ENCODE assay signal across 8 cellular contexts in genomic region chr22:17501679-17502285, GRCh38.
DNase-seq lines count a peak whose midpoint lies in the region; ATAC-seq and TF ChIP-seq lines count a peak whose summit lies in the region.

No MANE protein-coding gene starts in this region.

- ATAC-seq in HG02840 (IDR thresholded peaks at IDR 0.05; ENCODE audit: low FRiP score, unreplicated experiment) = no peak

- H3K4me1 Mint-ChIP-seq in CD4-positive, alpha-beta memory T cell = peaks cover 0 to 2% (median 0%) of the 10 kb centered on the region in 4 donors
- no peaks in the 10 kb centered on the region for H3K4me1 Mint-ChIP-seq in T-helper 2 cell treated with Interferon-gamma antibody and Interleukin-4, amounts not matched to agents 5 μg/mL and 100 μg/mL, for 36 hours (ENCODE audit: low read depth)
- peaks cover 5% of the 10 kb centered on the region for H3K4me1 Mint-ChIP-seq in neural crest cell

- intact Hi-C loops in CD4-positive, alpha-beta memory T cell (cut with micrococcal nuclease) = loop anchor here (1.0 to 5.0 kb wide), 4 partner anchors 296 to 426 kb away; partner anchors contain the start of gene HDHD5

- H3K4me3 Mint-ChIP-seq in CD4-positive, alpha-beta memory T cell = no peak overlapping the region
- H3K4me3 Mint-ChIP-seq in T-helper 2 cell treated with Interferon-gamma antibody and Interleukin-4, amounts not matched to agents 5 μg/mL and 100 μg/mL, for 36 hours = no peak overlapping the region
- H3K4me3 Mint-ChIP-seq in neural crest cell = no peak overlapping the region

- CTCF ChIA-PET in CD4-positive, alpha-beta memory T cell (lab: Charles Lee; ENCODE audit: partially characterized antibody) = interaction anchor here (0.7 to 5.1 kb wide), 32 partner anchors 9 to 588 kb away, joined by 3 to 132 read pairs (median 4); partner anchors contain the start of gene HDHD5

- in situ Hi-C loops in GM13976 (cut with MboI; ENCODE audit: low sequenced_read_pairs, unreplicated experiment) = no loop called here

- no peaks in the 10 kb centered on the region for H3K27me3 ChIP-seq in CD4-positive, alpha-beta memory T cell (ENCODE audit: insufficient read depth, low read length)

- POLR2A ChIA-PET in CD4-positive, alpha-beta memory T cell (lab: Charles Lee; ENCODE audit: partially characterized antibody) = interaction anchor here (0.7 to 1.1 kb wide), 5 partner anchors 296 to 686 kb away, joined by 3 to 7 read pairs (median 4); no protein-coding TSS in a partner anchor

- no peaks in the 10 kb centered on the region for H3K36me3 ChIP-seq in CD4-positive, alpha-beta memory T cell (ENCODE audit: insufficient read depth, low read length)

- H3K9me3 Mint-ChIP-seq in CD4-positive, alpha-beta memory T cell = no peaks in the 10 kb centered on the region
- H3K9me3 Mint-ChIP-seq in T-helper 2 cell treated with Interferon-gamma antibody and Interleukin-4, amounts not matched to agents 5 μg/mL and 100 μg/mL, for 36 hours = no peaks in the 10 kb centered on the region
- no peaks in the 10 kb centered on the region for H3K9me3 Mint-ChIP-seq in neural crest cell

- H3K4me1 ChIP-seq in CD4-positive, alpha-beta memory T cell (ENCODE audit: insufficient read depth, low read length) = no peaks in the 10 kb centered on the region

- H3K36me3 Mint-ChIP-seq in CD4-positive, alpha-beta memory T cell = no peaks in the 10 kb centered on the region
- H3K36me3 Mint-ChIP-seq in T-helper 2 cell treated with Interferon-gamma antibody and Interleukin-4, amounts not matched to agents 5 μg/mL and 100 μg/mL, for 36 hours (ENCODE audit: low read depth) = no peaks in the 10 kb centered on the region
- H3K36me3 Mint-ChIP-seq in neural crest cell (ENCODE audit: low read depth) = peaks cover 12% of the 10 kb centered on the region

- no peak overlapping the region for H3K4me3 ChIP-seq in CD4-positive, alpha-beta memory T cell (ENCODE audit: low read length in 2 of 2)

- no peaks in the 10 kb centered on the region for H3K9me3 ChIP-seq in CD4-positive, alpha-beta memory T cell (ENCODE audit: control insufficient read depth in 1 of 2, low read length in 2 of 2)

- peak; percentile 45 to 62 (median 61) for DNase-seq in CD4-positive, alpha-beta memory T cell
- DNase-seq in GM13976 (ENCODE audit: low spot score) (peak; percentile 76), NCI-H1930 (lab: John Stamatoyannopoulos, UW) (peak; percentile 10 to 58), fibroblast of peridontal ligament (ENCODE audit: extremely low read depth) (peak; percentile 81), neural crest cell (ENCODE audit: low read depth, low spot score) (peak; percentile 27), islet precursor cell (no peak)
- DNase-seq in T-helper 2 cell treated with Interferon-gamma antibody and Interleukin-4, amounts not matched to agents 5 μg/mL and 100 μg/mL, for 36 hours (ENCODE audit: low spot score) = peak; percentile 5

- no peak overlapping the region for H3K27ac ChIP-seq in CD4-positive, alpha-beta memory T cell (ENCODE audit: low read depth, low read length)

- TF ChIP-seq CTCF in GM13976 (IDR thresholded peaks at IDR 0.05; ENCODE audit: borderline replicate concordance, control extremely low read depth, extremely low read depth, insufficient read depth, missing control alignments) = peak; percentile 34
- peak; percentile 89 for TF ChIP-seq CTCF in neural crest cell (conservative IDR thresholded peaks at IDR 0.05)

- peaks cover 5 to 9% of the 10 kb centered on the region in 2 donors for H3K27me3 Mint-ChIP-seq in CD4-positive, alpha-beta memory T cell
- no peaks in the 10 kb centered on the region for H3K27me3 Mint-ChIP-seq in T-helper 2 cell treated with Interferon-gamma antibody and Interleukin-4, amounts not matched to agents 5 μg/mL and 100 μg/mL, for 36 hours (ENCODE audit: low read depth)
- H3K27me3 Mint-ChIP-seq in neural crest cell (ENCODE audit: low read depth) = no peaks in the 10 kb centered on the region

- H3K27ac Mint-ChIP-seq in CD4-positive, alpha-beta memory T cell = no peak overlapping the region
- H3K27ac Mint-ChIP-seq in T-helper 2 cell treated with Interferon-gamma antibody and Interleukin-4, amounts not matched to agents 5 μg/mL and 100 μg/mL, for 36 hours = no peak overlapping the region
- H3K27ac Mint-ChIP-seq in neural crest cell (ENCODE audit: unreplicated experiment) = no peak overlapping the region
